Comparison of ENCODE assay signal across 10 cellular contexts in genomic region chr2:39836638-39837037, GRCh38.
"Had no signal": no experiment of that assay in that cellular context is flagged by ENCODE, and none has a peak within 500 bp of the region (broad histone marks: within the 10 kb centered on the region; RNA-seq: fewer than 3 reads in every experiment).

No MANE protein-coding gene starts in this region.

- H3K4me3 Mint-ChIP-seq: GM23338, HFFc6 had no signal

- H3K4me3 ChIP-seq: GM23338, HAP-1 had no signal

- ATAC-seq: GM23338 had no signal

- H3K9ac ChIP-seq: KMS-11 had no signal

- FAIRE-seq: H1, H54 had no signal

- H3K4me2 ChIP-seq: GM23338, KMS-11 had no signal

- DNase-seq: HFFc6, IMR-90, Karpas-422, KBM-7 had no signal

- H3K4me1 ChIP-seq: HAP-1 had no signal

- H3K27ac ChIP-seq: HL-60, KMS-11 had no signal

- H3K27ac Mint-ChIP-seq: GM23338, HFFc6 had no signal

- H2AFZ ChIP-seq: GM23338 had no signal

- H3K36me3 ChIP-seq: HAP-1 had no signal
